In genomic region chr17:1645207-1646171, GRCh38 we compare ENCODE assay signal across 8 cellular contexts. TPM values are rescaled to one million over a fixed set of nuclear protein-coding genes. Genes with fewer than 3 reads are reported as not detected.
DNase-seq lines count a peak whose midpoint lies in the region; TF ChIP-seq lines count a peak whose summit lies in the region.

SCARF1 (minus strand) TSS chr17:1645732; CDS start chr17:1645697, 35 bp downstream.

- H3K9ac ChIP-seq in smooth muscle cell (ENCODE audit: low read depth): no peak within 1 kb of the TSS

- H3K9me3 ChIP-seq in Caco-2: no peaks in the 10 kb centered on the region
- H3K9me3 ChIP-seq in ovary: no peaks in the 10 kb centered on the region
- H3K9me3 ChIP-seq in BE2C: no peaks in the 10 kb centered on the region
- H3K9me3 ChIP-seq in smooth muscle cell (replicated peaks; ENCODE audit: low read depth): no peaks in the 10 kb centered on the region

- peak within 1 kb of the TSS; percentile 39 for H3K27ac Mint-ChIP-seq in Caco-2 (ENCODE audit: unreplicated experiment)
- H3K27ac Mint-ChIP-seq in T-helper 1 cell treated with Interleukin-12 subunit alpha and Interleukin-12 subunit beta and Interleukin-4 antibody, amounts not matched to agents 30 μg/mL and 1 μg/mL, for 36 hours: peak within 1 kb of the TSS; percentile 91
- peak within 1 kb of the TSS; percentile 92 for H3K27ac Mint-ChIP-seq in glutamatergic neuron (ENCODE audit: unreplicated experiment)

- DNase-seq in Caco-2: no peak
- DNase-seq in glutamatergic neuron: peak; percentile 66
- DNase-seq in ovary: no peak
- no peak for DNase-seq in BE2C
- DNase-seq in superior temporal gyrus (ENCODE audit: extremely low spot score): no peak
- DNase-seq in smooth muscle cell (lab: John Stamatoyannopoulos, UW; ENCODE audit: unreplicated experiment): no peak
- DNase-seq in stimulated activated CD4-positive, alpha-beta T cell treated with anti-CD3 and anti-CD28 coated beads, Interleukin-1b, Interleukin-23, amount 100 ng/mL, for 48 hours: no peak

- H3K4me1 Mint-ChIP-seq in Caco-2 (ENCODE audit: low read depth, unreplicated experiment) (no peaks in the 10 kb centered on the region), glutamatergic neuron (ENCODE audit: low read depth, unreplicated experiment) (peaks cover 20% of the 10 kb centered on the region)
- peaks cover 24% of the 10 kb centered on the region for H3K4me1 Mint-ChIP-seq in T-helper 1 cell treated with Interleukin-12 subunit alpha and Interleukin-12 subunit beta and Interleukin-4 antibody, amounts not matched to agents 30 μg/mL and 1 μg/mL, for 36 hours (ENCODE audit: low read depth)

- H3K79me2 ChIP-seq in smooth muscle cell (ENCODE audit: low read depth): no peaks in the 10 kb centered on the region

- H3K27ac ChIP-seq in ovary: no peak within 1 kb of the TSS
- no peak within 1 kb of the TSS for H3K27ac ChIP-seq in smooth muscle cell (ENCODE audit: low read depth)

- H3F3A ChIP-seq in smooth muscle cell (ENCODE audit: low read depth): peaks cover 28% of the 10 kb centered on the region

- no TSS peak for BruUV-seq in Caco-2 (replicated peaks; lab: Mats Ljungman, UMichigan)

- H2AFZ ChIP-seq in smooth muscle cell (ENCODE audit: low read depth): no peak within 1 kb of the TSS

- CTCF ChIA-PET in Caco-2 (lab: Charles Lee): interaction anchor here (0.6 kb wide), 1 partner anchor 124 kb away, joined by 3 read pairs; no protein-coding TSS in a partner anchor

- no peaks in the 10 kb centered on the region for H3K27me3 Mint-ChIP-seq in Caco-2 (ENCODE audit: insufficient read depth, unreplicated experiment)
- H3K27me3 Mint-ChIP-seq in T-helper 1 cell treated with Interleukin-12 subunit alpha and Interleukin-12 subunit beta and Interleukin-4 antibody, amounts not matched to agents 30 μg/mL and 1 μg/mL, for 36 hours (ENCODE audit: low read depth): no peaks in the 10 kb centered on the region
- peaks cover 10% of the 10 kb centered on the region for H3K27me3 Mint-ChIP-seq in glutamatergic neuron (ENCODE audit: unreplicated experiment)

- POLR2A ChIA-PET in Caco-2 (lab: Charles Lee): interaction anchor here (0.6 kb wide), 1 partner anchor 125 kb away, joined by 4 read pairs; no protein-coding TSS in a partner anchor

- WGBS in ovary, 3 donors: 84 to 87% (median 85%) methylated on average over 20 to 25 of the region's 25 CpGs
- WGBS in smooth muscle cell (ENCODE audit: low lambda C conversion rate): 85% methylated on average over 22 of the region's 25 CpGs

- no peak for TF ChIP-seq POLR2A in ovary (IDR thresholded peaks at IDR 0.05)

- no peak within 1 kb of the TSS for H3K4me3 ChIP-seq in Caco-2 (ENCODE audit: low read depth, low read length)
- H3K4me3 ChIP-seq in ovary: peak within 1 kb of the TSS; percentile 12
- no peak within 1 kb of the TSS for H3K4me3 ChIP-seq in BE2C (ENCODE audit: low read depth, low read length)
- H3K4me3 ChIP-seq in smooth muscle cell: no peak within 1 kb of the TSS

- intact Hi-C loops in Caco-2 (cut with micrococcal nuclease; ENCODE audit: unreplicated experiment) (no loop called here), ovary (cut with DNase I) (loop anchor here in 2 of 4 donors (5.0 to 10.0 kb wide), 2 partner anchors 68 to 139 kb away; no protein-coding TSS in a partner anchor)

- TF ChIP-seq CTCF in Caco-2 (IDR thresholded peaks at IDR 0.05; ENCODE audit: insufficient read depth in 1 of 2, low read depth in 1 of 2, low read length in 1 of 2, severe bottlenecking in 1 of 2, unreplicated experiment in 1 of 2): no peak
- TF ChIP-seq CTCF in glutamatergic neuron (IDR thresholded peaks at IDR 0.05; ENCODE audit: partially characterized antibody, unreplicated experiment): no peak
- TF ChIP-seq CTCF in ovary (IDR thresholded peaks at IDR 0.05): no peak
- no peak for TF ChIP-seq CTCF in BE2C (IDR thresholded peaks at IDR 0.05; ENCODE audit: low read depth, low read length)
- TF ChIP-seq CTCF in smooth muscle cell (IDR thresholded peaks at IDR 0.05; ENCODE audit: borderline replicate concordance, insufficient read depth, poor library complexity, severe bottlenecking): no peak

- H3K4me3 Mint-ChIP-seq in Caco-2 (ENCODE audit: unreplicated experiment): peak within 1 kb of the TSS; percentile 79
- H3K4me3 Mint-ChIP-seq in T-helper 1 cell treated with Interleukin-12 subunit alpha and Interleukin-12 subunit beta and Interleukin-4 antibody, amounts not matched to agents 30 μg/mL and 1 μg/mL, for 36 hours: peak within 1 kb of the TSS; percentile 86
- peak within 1 kb of the TSS; percentile 76 for H3K4me3 Mint-ChIP-seq in glutamatergic neuron (ENCODE audit: unreplicated experiment)

- no peak within 1 kb of the TSS for H3K4me2 ChIP-seq in smooth muscle cell

- peaks cover 7% of the 10 kb centered on the region for H4K20me1 ChIP-seq in smooth muscle cell (ENCODE audit: low read depth)

- peaks cover under 1% of the 10 kb centered on the region; the same call in 1 of the 2 replicates for H3K36me3 ChIP-seq in Caco-2 (ENCODE audit: control insufficient read depth, insufficient read depth, low read length)
- no peaks in the 10 kb centered on the region for H3K36me3 ChIP-seq in ovary
- H3K36me3 ChIP-seq in BE2C: 0 out of 2 replicates have a peak, but pooled peaks cover 3% of the 10 kb centered on the region
- no peaks in the 10 kb centered on the region for H3K36me3 ChIP-seq in smooth muscle cell (ENCODE audit: low read depth)

- H3K36me3 Mint-ChIP-seq in Caco-2 (ENCODE audit: insufficient read depth, unreplicated experiment): peaks cover 15% of the 10 kb centered on the region
- peaks cover 2% of the 10 kb centered on the region for H3K36me3 Mint-ChIP-seq in T-helper 1 cell treated with Interleukin-12 subunit alpha and Interleukin-12 subunit beta and Interleukin-4 antibody, amounts not matched to agents 30 μg/mL and 1 μg/mL, for 36 hours (ENCODE audit: low read depth)
- H3K36me3 Mint-ChIP-seq in glutamatergic neuron (ENCODE audit: unreplicated experiment): no peaks in the 10 kb centered on the region

- no peak for TF ChIP-seq EP300 in ovary (IDR thresholded peaks at IDR 0.05)

- H3K4me1 ChIP-seq in Caco-2: peaks cover 18% of the 10 kb centered on the region; the same call in 1 of the 2 replicates
- peaks cover 12% of the 10 kb centered on the region for H3K4me1 ChIP-seq in ovary (ENCODE audit: insufficient read depth)
- H3K4me1 ChIP-seq in BE2C: no peaks in the 10 kb centered on the region
- peaks cover 13% of the 10 kb centered on the region for H3K4me1 ChIP-seq in smooth muscle cell (ENCODE audit: low read depth)

- H3K27me3 ChIP-seq in Caco-2 (replicated peaks; ENCODE audit: control insufficient read depth, insufficient read depth, low read length) (no peaks in the 10 kb centered on the region), ovary (no peaks in the 10 kb centered on the region), BE2C (no peaks in the 10 kb centered on the region), smooth muscle cell (ENCODE audit: low read depth) (no peaks in the 10 kb centered on the region)

- no peaks in the 10 kb centered on the region for H3K9me3 Mint-ChIP-seq in Caco-2 (ENCODE audit: unreplicated experiment)
- H3K9me3 Mint-ChIP-seq in T-helper 1 cell treated with Interleukin-12 subunit alpha and Interleukin-12 subunit beta and Interleukin-4 antibody, amounts not matched to agents 30 μg/mL and 1 μg/mL, for 36 hours: no peaks in the 10 kb centered on the region
- H3K9me3 Mint-ChIP-seq in glutamatergic neuron (ENCODE audit: unreplicated experiment): peaks cover 7% of the 10 kb centered on the region

RNA-seq across cellular contexts. Expression of gene SCARF1, which starts in this region (rescaled TPM):
- total RNA-seq in Caco-2 (2022) (0.14 and 0.51 TPM in 2 replicates), glutamatergic neuron (ENCODE audit: unreplicated experiment) (4.0 TPM), ovary (10 to 100 TPM in 1 of 7 donors, 1 to 10 TPM in 6; 2.6 to 10.2 (median 5.7) TPM), smooth muscle cell (0.45 and 0.63 TPM in 2 replicates)
- polyA plus RNA-seq in ovary (1 to 10 TPM; 1.7 to 6.5 TPM), smooth muscle cell (0.11 and 0.65 TPM in 2 replicates)
- 0.17 TPM for polyA plus RNA-seq in BE2C (2012; ENCODE audit: insufficient read depth, insufficient read length, low read depth)

Comparison
In these comparisons a context has a peak if more than half of its experiments do, and no peak if none do; other contexts are left out.
1. H3K27ac Mint-ChIP-seq: peak in every context shown above with its lines; median percentile 92 in glutamatergic neuron; 91 in T-helper 1 cell treated with Interleukin-12 subunit alpha and Interleukin-12 subunit beta and Interleukin-4 antibody, amounts not matched to agents 30 μg/mL and 1 μg/mL, for 36 hours; 39 in Caco-2.